Comparison of ENCODE assay signal across 11 cellular contexts in genomic region chr2:43818761-43819160, GRCh38. TPM values are rescaled to one million over a fixed set of nuclear protein-coding genes. Genes with fewer than 3 reads are reported as not detected.
A peak's percentile ranks its signal among the peaks of the same experiment; 100 is the strongest.
DNase-seq lines count a peak whose midpoint lies in the region; ATAC-seq and FAIRE-seq lines count a peak whose summit lies in the region.
"Had no signal": no experiment of that assay in that cellular context is flagged by ENCODE, and none has a peak within 500 bp of the region (broad histone marks: within the 10 kb centered on the region; RNA-seq: fewer than 3 reads in every experiment).

No MANE protein-coding gene starts in this region.

- no peak overlapping the region for H3K4me3 ChIP-seq in small intestine (ENCODE audit: low read depth in 1 of 2, low read length in 2 of 2)
- H3K4me3 ChIP-seq: BLaER1 had no signal

- DNase-seq in activated T-cell treated with anti-CD3 and anti-CD28 coated beads, Interleukin-2, amount 50 U/mL, for 48 hours: peak; percentile 44
- no peak for DNase-seq in activated T-cell treated with anti-CD3 and anti-CD28 coated beads, Interleukin-2, amount 50 U/mL, for 4 hours
- DNase-seq in NOMO-1 treated with DMSO at 0.1 percent for 48 hours (lab: John Stamatoyannopoulos, UW; ENCODE audit: unreplicated experiment) (peak; percentile 85), small intestine (peak; percentile 98), DMS 273 treated with DMSO at 0.1 percent for 48 hours (lab: John Stamatoyannopoulos, UW) (no peak), NCI-H1930 (lab: John Stamatoyannopoulos, UW) (no peak), NCI-H1417 treated with DMSO at 0.1 percent for 48 hours (lab: John Stamatoyannopoulos, UW) (no peak)
- DNase-seq: endodermal cell had no signal

- H3K9me3 ChIP-seq in small intestine (ENCODE audit: control insufficient read depth, low read depth): no peaks in the 10 kb centered on the region
- H3K9me3 ChIP-seq: BLaER1 had no signal

- H3K27me3 Mint-ChIP-seq in activated T-cell treated with anti-CD3 and anti-CD28 coated beads, Interleukin-2, amount 50 U/mL, for 4 hours (ENCODE audit: low read depth): peaks cover 17% of the 10 kb centered on the region

- 10 to 40% (median 18%) methylated on average over 5 of the region's 5 CpGs for WGBS in small intestine, 3 donors

- ATAC-seq in activated T-cell treated with anti-CD3 and anti-CD28 coated beads, Interleukin-2, amount 50 U/mL, for 4 hours: no peak

- H3K4me3 Mint-ChIP-seq in activated T-cell treated with anti-CD3 and anti-CD28 coated beads, Interleukin-2, amount 50 U/mL, for 4 hours: no peak overlapping the region
- H3K4me3 Mint-ChIP-seq: endodermal cell had no signal

- H3K4me1 Mint-ChIP-seq in activated T-cell treated with anti-CD3 and anti-CD28 coated beads, Interleukin-2, amount 50 U/mL, for 4 hours (ENCODE audit: low read depth): no peaks in the 10 kb centered on the region

- peaks cover 4% of the 10 kb centered on the region for H3K9me3 Mint-ChIP-seq in activated T-cell treated with anti-CD3 and anti-CD28 coated beads, Interleukin-2, amount 50 U/mL, for 4 hours
- H3K9me3 Mint-ChIP-seq: endodermal cell had no signal

- H3K36me3 ChIP-seq in small intestine (ENCODE audit: control insufficient read depth in 2 of 2, insufficient read depth in 2 of 2, low read length in 2 of 2): peaks cover 4 to 10% of the 10 kb centered on the region in 2 donors
- H3K36me3 ChIP-seq: BLaER1 had no signal

- no peaks in the 10 kb centered on the region for H3K27me3 ChIP-seq in small intestine (ENCODE audit: control insufficient read depth in 2 of 2, insufficient read depth in 2 of 2, low read length in 2 of 2)
- H3K27me3 ChIP-seq: BLaER1 had no signal

- peak; percentile 80 for FAIRE-seq in colon (lab: Jason Lieb, UNC)
- peak; percentile 94 for FAIRE-seq in small intestine (lab: Jason Lieb, UNC)

- H3K27ac ChIP-seq in small intestine (ENCODE audit: low read depth in 1 of 2, low read length in 1 of 2): peak overlapping the region in 1 of 2 donors; percentile 27
- H3K27ac ChIP-seq: BLaER1 had no signal

- H3K36me3 Mint-ChIP-seq in activated T-cell treated with anti-CD3 and anti-CD28 coated beads, Interleukin-2, amount 50 U/mL, for 4 hours (ENCODE audit: insufficient read depth): no peaks in the 10 kb centered on the region

- no peaks in the 10 kb centered on the region for H3K4me1 ChIP-seq in small intestine (ENCODE audit: control insufficient read depth in 2 of 2, insufficient read depth in 1 of 2, low read depth in 1 of 2, low read length in 1 of 2)
- H3K4me1 ChIP-seq: BLaER1 had no signal

RNA-seq across cellular contexts. Expression of gene ABCG5, which starts 19.9 kb away (rescaled TPM):
- not detected for total RNA-seq in activated T-cell treated with anti-CD3 and anti-CD28 coated beads, Interleukin-2, amount 50 U/mL, for 4 hours
- polyA plus RNA-seq in small intestine: 100 to 1,000 TPM in 2 of 3 donors, 10 to 100 TPM in 1; 17.8 to 242 (median 233) TPM
- total RNA-seq: endodermal cell, mononuclear cell had no signal

RNA-seq across cellular contexts. Expression of gene ABCG8, which starts 20.0 kb away (rescaled TPM):
- total RNA-seq in activated T-cell treated with anti-CD3 and anti-CD28 coated beads, Interleukin-2, amount 50 U/mL, for 4 hours: under 1 TPM in 1 of 3 donors, not detected in 2; 0.05 TPM
- 10 to 100 TPM; 13.8 to 38.9 (median 35.6) TPM for polyA plus RNA-seq in small intestine
- total RNA-seq: endodermal cell, mononuclear cell had no signal

RNA-seq across cellular contexts. Expression of gene DYNC2LI1, which starts 44.9 kb away (rescaled TPM):
- 1 to 10 TPM; 5.0 to 7.5 (median 5.2) TPM for total RNA-seq in activated T-cell treated with anti-CD3 and anti-CD28 coated beads, Interleukin-2, amount 50 U/mL, for 4 hours
- polyA plus RNA-seq in small intestine: 10 to 100 TPM; 21.8 to 68.6 (median 58.6) TPM

Comparison
In these comparisons a context has a peak if more than half of its experiments do, and no peak if none do; other contexts are left out.
1. DNase-seq: peak in activated T-cell treated with anti-CD3 and anti-CD28 coated beads, Interleukin-2, amount 50 U/mL, for 48 hours (2 of 2), NOMO-1 treated with DMSO at 0.1 percent for 48 hours (single experiment) and small intestine (single experiment); none in activated T-cell treated with anti-CD3 and anti-CD28 coated beads, Interleukin-2, amount 50 U/mL, for 4 hours (single experiment), DMS 273 treated with DMSO at 0.1 percent for 48 hours (single experiment), NCI-H1930 (0 of 2) and NCI-H1417 treated with DMSO at 0.1 percent for 48 hours (single experiment).